Comparison of ENCODE assay signal across 8 cellular contexts in genomic region chr3:115217678-115218451, GRCh38.
DNase-seq lines count a peak whose midpoint lies in the region; ATAC-seq and TF ChIP-seq lines count a peak whose summit lies in the region.

No MANE protein-coding gene starts in this region.

- CTCF ChIA-PET in Calu3 (lab: Charles Lee) = interaction anchor here (0.6 to 1.9 kb wide), 4 partner anchors 184 to 681 kb away, joined by 3 to 14 read pairs (median 4); no protein-coding TSS in a partner anchor

- TF ChIP-seq CTCF in Calu3 (IDR thresholded peaks at IDR 0.05; ENCODE audit: unreplicated experiment) (peak; percentile 59), fibroblast of mammary gland (conservative IDR thresholded peaks at IDR 0.05; ENCODE audit: control insufficient read depth, insufficient read depth, low read depth, low read length) (peak; percentile 75), nephron progenitor cell (IDR thresholded peaks at IDR 0.05) (peak; percentile 70)

- H3K9me3 Mint-ChIP-seq in Calu3 (ENCODE audit: low read depth, unreplicated experiment) (no peaks in the 10 kb centered on the region), nephron progenitor cell (no peaks in the 10 kb centered on the region)

- H3K27ac Mint-ChIP-seq in Calu3 (ENCODE audit: unreplicated experiment) (no peak overlapping the region), nephron progenitor cell (no peak overlapping the region)

- peak; percentile 63 for DNase-seq in Calu3
- DNase-seq in NCI-H1417 treated with DMSO at 0.1 percent for 48 hours (lab: John Stamatoyannopoulos, UW) = peak; percentile 62
- peak; percentile 22 for DNase-seq in SKM-1 treated with dmso at 0.1 percent for 144 hours (lab: John Stamatoyannopoulos, UW; ENCODE audit: unreplicated experiment)
- peak; percentile 79 for DNase-seq in fibroblast of mammary gland (ENCODE audit: low read depth)
- DNase-seq in nephron progenitor cell = peak; percentile 42
- no peak for DNase-seq in epidermal melanocyte (ENCODE audit: insufficient read length, low spot score)
- no peak for DNase-seq in GM19238 (ENCODE audit: insufficient read length, low spot score)

- H3K4me3 Mint-ChIP-seq in Calu3 (ENCODE audit: low read depth, unreplicated experiment) = no peak overlapping the region
- no peak overlapping the region for H3K4me3 Mint-ChIP-seq in nephron progenitor cell

- H3K4me1 Mint-ChIP-seq in Calu3 (ENCODE audit: low read depth, unreplicated experiment) = no peaks in the 10 kb centered on the region
- H3K4me1 Mint-ChIP-seq in nephron progenitor cell = peaks cover 10% of the 10 kb centered on the region

- H3K27me3 Mint-ChIP-seq in Calu3 (ENCODE audit: unreplicated experiment) (no peaks in the 10 kb centered on the region), nephron progenitor cell (ENCODE audit: low read depth, poor library complexity) (no peaks in the 10 kb centered on the region)

- no TSS peak for BruUV-seq in Calu3 (replicated peaks; lab: Mats Ljungman, UMichigan)

- peak; percentile 54 for ATAC-seq in GM21529 (IDR thresholded peaks at IDR 0.05; ENCODE audit: unreplicated experiment)

- no peaks in the 10 kb centered on the region for H3K36me3 Mint-ChIP-seq in Calu3 (ENCODE audit: insufficient read depth, unreplicated experiment)
- no peaks in the 10 kb centered on the region for H3K36me3 Mint-ChIP-seq in nephron progenitor cell (ENCODE audit: low read depth)

- intact Hi-C loops in Calu3 (cut with micrococcal nuclease; ENCODE audit: unreplicated experiment) = loop anchor here (1.0 to 2.0 kb wide), 4 partner anchors 218 to 597 kb away; no protein-coding TSS in a partner anchor

- H3K4me3 ChIP-seq in fibroblast of mammary gland (ENCODE audit: control insufficient read depth, low read depth, low read length) = no peak overlapping the region

Comparison
In these comparisons a context has a peak if more than half of its experiments do, and no peak if none do; other contexts are left out.
1. DNase-seq: peak in Calu3 (single experiment), NCI-H1417 treated with DMSO at 0.1 percent for 48 hours (single experiment), SKM-1 treated with dmso at 0.1 percent for 144 hours (single experiment), fibroblast of mammary gland (single experiment) and nephron progenitor cell (single experiment); none in epidermal melanocyte (single experiment) and GM19238 (single experiment).
2. Peak in every context shown above with its lines, with median percentiles within 50 percentile points of each other: CTCF ChIP-seq.